9 cellular contexts compared by ENCODE assay signal in genomic region chr6:111663232-111663631, GRCh38. TPM values are rescaled to one million over a fixed set of nuclear protein-coding genes. Genes with fewer than 3 reads are reported as not detected.
DNase-seq lines count a peak whose midpoint lies in the region; ATAC-seq and TF ChIP-seq lines count a peak whose summit lies in the region.
"Had no signal": no experiment of that assay in that cellular context is flagged by ENCODE, and none has a peak within 500 bp of the region (broad histone marks: within the 10 kb centered on the region; RNA-seq: fewer than 3 reads in every experiment).

No MANE protein-coding gene starts in this region.

- peak overlapping the region; percentile 85 for H3K27ac Mint-ChIP-seq in activated T-cell treated with anti-CD3 and anti-CD28 coated beads, Interleukin-2, amount 50 U/mL, for 24 hours
- H3K27ac Mint-ChIP-seq: activated T-helper 1 cell treated with anti-CD3 and anti-CD28 coated beads, Interleukin-12 subunit alpha, Interleukin-12 subunit beta, Interleukin-2, Interleukin-4 antibody, amounts not matched to agents 30 ng/mL and 10 ng/mL and 1 ng/mL, durations not matched to agents 14 hours and 24 hours and 36 hours had no signal

- DNase-seq in activated T-cell treated with anti-CD3 and anti-CD28 coated beads, Interleukin-2, amount 50 U/mL, for 24 hours = no peak
- DNase-seq in activated T-cell treated with anti-CD3 and anti-CD28 coated beads, Interleukin-2, amount 50 U/mL, for 4 hours = no peak
- DNase-seq in coronary artery (ENCODE audit: low spot score) = no peak
- DNase-seq in midbrain (lab: John Stamatoyannopoulos, UW) = peak; percentile 37
- DNase-seq in transverse colon = peak; percentile 16
- no peak for DNase-seq in NCI-H446 (lab: John Stamatoyannopoulos, UW)
- DNase-seq in body of pancreas = no peak

- H3K4me1 Mint-ChIP-seq in activated T-cell treated with anti-CD3 and anti-CD28 coated beads, Interleukin-2, amount 50 U/mL, for 24 hours (ENCODE audit: low read depth) = peaks cover 3% of the 10 kb centered on the region
- H3K4me1 Mint-ChIP-seq in activated T-cell treated with anti-CD3 and anti-CD28 coated beads, Interleukin-2, amount 50 U/mL, for 4 hours (ENCODE audit: low read depth) = no peaks in the 10 kb centered on the region

- no peaks in the 10 kb centered on the region for H3K27me3 Mint-ChIP-seq in activated T-cell treated with anti-CD3 and anti-CD28 coated beads, Interleukin-2, amount 50 U/mL, for 24 hours
- H3K27me3 Mint-ChIP-seq in activated T-cell treated with anti-CD3 and anti-CD28 coated beads, Interleukin-2, amount 50 U/mL, for 4 hours (ENCODE audit: low read depth) = no peaks in the 10 kb centered on the region

- H3K4me3 ChIP-seq in coronary artery (no peak overlapping the region), transverse colon (no peak overlapping the region), body of pancreas (no peak overlapping the region)

- H3K27ac ChIP-seq in coronary artery (peak overlapping the region; percentile 40 to 84), transverse colon (peak overlapping the region; percentile 69 to 87 (median 76)), body of pancreas (peak overlapping the region in 1 of 4 donors; percentile 17)

- H3K27me3 ChIP-seq in transverse colon = no peaks in the 10 kb centered on the region
- H3K27me3 ChIP-seq in body of pancreas = no peaks in the 10 kb centered on the region

- H3K4me3 Mint-ChIP-seq in activated T-cell treated with anti-CD3 and anti-CD28 coated beads, Interleukin-2, amount 50 U/mL, for 24 hours = no peak overlapping the region
- no peak overlapping the region for H3K4me3 Mint-ChIP-seq in activated T-cell treated with anti-CD3 and anti-CD28 coated beads, Interleukin-2, amount 50 U/mL, for 4 hours
- H3K4me3 Mint-ChIP-seq: activated T-helper 1 cell treated with anti-CD3 and anti-CD28 coated beads, Interleukin-12 subunit alpha, Interleukin-12 subunit beta, Interleukin-2, Interleukin-4 antibody, amounts not matched to agents 30 ng/mL and 10 ng/mL and 1 ng/mL, durations not matched to agents 14 hours and 24 hours and 36 hours had no signal

- H3K9me3 ChIP-seq in transverse colon = no peaks in the 10 kb centered on the region
- no peaks in the 10 kb centered on the region for H3K9me3 ChIP-seq in body of pancreas

- H3K36me3 Mint-ChIP-seq in activated T-cell treated with anti-CD3 and anti-CD28 coated beads, Interleukin-2, amount 50 U/mL, for 24 hours (ENCODE audit: low read depth) = peaks cover 81% of the 10 kb centered on the region
- H3K36me3 Mint-ChIP-seq in activated T-cell treated with anti-CD3 and anti-CD28 coated beads, Interleukin-2, amount 50 U/mL, for 4 hours (ENCODE audit: insufficient read depth) = peaks cover 46% of the 10 kb centered on the region

- H3K4me1 ChIP-seq in transverse colon = peaks cover 19 to 56% (median 44%) of the 10 kb centered on the region in 4 donors
- peaks cover 7% of the 10 kb centered on the region for H3K4me1 ChIP-seq in body of pancreas

- TF ChIP-seq CTCF in coronary artery (IDR thresholded peaks at IDR 0.05) (no peak), transverse colon (IDR thresholded peaks at IDR 0.05) (no peak), body of pancreas (IDR thresholded peaks at IDR 0.05) (no peak)

- H3K36me3 ChIP-seq in transverse colon (no peaks in the 10 kb centered on the region), body of pancreas (replicated peaks in 1 of 2; ENCODE audit: insufficient read depth in 1 of 2, low read depth in 2 of 2) (no peaks in the 10 kb centered on the region)

- WGBS in transverse colon (ENCODE audit: low coverage in 1 of 2), 2 donors = 65 to 75% methylated on average over 2 to 6 of the region's 6 CpGs
- 74% methylated on average over 6 of the region's 6 CpGs for WGBS in body of pancreas, 2 donors

- H3K9me3 Mint-ChIP-seq in activated T-cell treated with anti-CD3 and anti-CD28 coated beads, Interleukin-2, amount 50 U/mL, for 24 hours = no peaks in the 10 kb centered on the region
- H3K9me3 Mint-ChIP-seq in activated T-cell treated with anti-CD3 and anti-CD28 coated beads, Interleukin-2, amount 50 U/mL, for 4 hours = no peaks in the 10 kb centered on the region
- H3K9me3 Mint-ChIP-seq: activated T-helper 1 cell treated with anti-CD3 and anti-CD28 coated beads, Interleukin-12 subunit alpha, Interleukin-12 subunit beta, Interleukin-2, Interleukin-4 antibody, amounts not matched to agents 30 ng/mL and 10 ng/mL and 1 ng/mL, durations not matched to agents 14 hours and 24 hours and 36 hours had no signal

- ATAC-seq in activated T-cell treated with anti-CD3 and anti-CD28 coated beads, Interleukin-2, amount 50 U/mL, for 4 hours = no peak
- no peak for ATAC-seq in body of pancreas
- no peak for ATAC-seq in HG02884 (IDR thresholded peaks at IDR 0.05; ENCODE audit: unreplicated experiment)

- intact Hi-C loops in transverse colon (cut with DNase I; ENCODE audit: low total_unique reads) = loop anchor here (2.0 kb wide), 1 partner anchor 28 kb away; no protein-coding TSS in a partner anchor
- intact Hi-C loops in body of pancreas (cut with DNase I) = no loop called here

- in situ Hi-C loops in transverse colon (cut with MboI; ENCODE audit: low pct_ligation_motif_present in 1 of 4, low pct_unique_long_range_greater_than_20kb in 1 of 4, low sequenced_read_pairs in 3 of 4) = no loop called here

- TF ChIP-seq POLR2A in transverse colon (IDR thresholded peaks at IDR 0.05) (no peak), body of pancreas (IDR thresholded peaks at IDR 0.05) (no peak)

- no peak for TF ChIP-seq EP300 in transverse colon (IDR thresholded peaks at IDR 0.05; ENCODE audit: low read depth)

RNA-seq across cellular contexts. Expression of gene TRAF3IP2, which starts 57.6 kb away (rescaled TPM):
- 10 to 100 TPM; 15.3 to 20.8 (median 19.3) TPM for total RNA-seq in activated T-cell treated with anti-CD3 and anti-CD28 coated beads, Interleukin-2, amount 50 U/mL, for 4 hours
- total RNA-seq in transverse colon (10 to 100 TPM; 33.0 to 57.8 (median 54.5) TPM), body of pancreas (10 to 100 TPM; 15.8 to 29.0 TPM)

Comparison
In these comparisons a context has a peak if more than half of its experiments do, and no peak if none do; other contexts are left out.
1. DNase-seq: peak in midbrain (single experiment) and transverse colon (single experiment); none in activated T-cell treated with anti-CD3 and anti-CD28 coated beads, Interleukin-2, amount 50 U/mL, for 24 hours (single experiment), activated T-cell treated with anti-CD3 and anti-CD28 coated beads, Interleukin-2, amount 50 U/mL, for 4 hours (single experiment), coronary artery (single experiment), NCI-H446 (0 of 2) and body of pancreas (0 of 4).